Comparison of ENCODE assay signal across 16 cellular contexts in the genomic region with DNA sequence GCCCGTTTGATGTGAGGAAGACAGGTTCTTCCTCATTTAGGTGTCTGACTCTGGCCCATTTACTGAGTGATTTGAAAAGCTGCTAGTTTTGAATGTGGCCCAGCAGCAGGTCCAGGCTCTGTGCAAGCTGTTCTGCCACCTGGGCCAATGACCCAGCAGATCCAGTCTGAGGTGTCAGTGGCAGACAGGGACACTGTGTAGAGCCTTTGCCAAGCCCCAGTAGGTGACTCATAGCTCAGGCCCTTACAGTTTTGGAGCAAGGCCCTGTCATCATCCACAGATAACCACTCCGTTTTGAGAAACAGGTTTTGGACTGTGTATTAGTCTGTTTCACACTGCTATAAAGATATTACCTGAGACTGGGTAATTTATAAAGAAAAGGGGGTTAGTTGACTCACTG. TPM values are rescaled to one million over a fixed set of nuclear protein-coding genes. Genes with fewer than 3 reads are reported as not detected.
DNase-seq lines count a peak whose midpoint lies in the region; FAIRE-seq and TF ChIP-seq lines count a peak whose summit lies in the region.
"Had no signal": no experiment of that assay in that cellular context is flagged by ENCODE, and none has a peak within 500 bp of the region (broad histone marks: within the 10 kb centered on the region; RNA-seq: fewer than 3 reads in every experiment).

No MANE protein-coding gene starts in this region.

- H3K4me3 Mint-ChIP-seq in CD14-positive monocyte = peak overlapping the region in 1 of 2 donors; percentile 28
- H3K4me3 Mint-ChIP-seq: neural progenitor cell had no signal

- H3K4me1 ChIP-seq in left ventricle myocardium inferior (peaks cover 17% of the 10 kb centered on the region), thyroid gland (no peaks in the 10 kb centered on the region)
- H3K4me1 ChIP-seq: Caco-2 had no signal

- H3K27ac ChIP-seq in left ventricle myocardium inferior (replicated peaks) (peak overlapping the region; percentile 73), thyroid gland (no peak overlapping the region)
- H3K27ac ChIP-seq: 22Rv1, neural progenitor cell, SK-N-MC, thoracic aorta had no signal

- no peak overlapping the region for H3K4me3 ChIP-seq in bronchial epithelial cell (ENCODE audit: low read depth, low read length)
- H3K4me3 ChIP-seq in left ventricle myocardium inferior = no peak overlapping the region
- H3K4me3 ChIP-seq in thyroid gland (replicated peaks in 1 of 3) = no peak overlapping the region
- H3K4me3 ChIP-seq: neural progenitor cell, SK-N-MC, thoracic aorta had no signal

- no peak for TF ChIP-seq POLR2A in thyroid gland (IDR thresholded peaks at IDR 0.05)

- DNase-seq in SIG-M5 treated with dmso at 0.1 percent for 504 hours (lab: John Stamatoyannopoulos, UW; ENCODE audit: unreplicated experiment) = peak; percentile 13
- DNase-seq in SIG-M5 (lab: John Stamatoyannopoulos, UW) = no peak
- DNase-seq in bronchial epithelial cell (ENCODE audit: low read depth) = peak; percentile 74
- peak; percentile 50 for DNase-seq in left ventricle myocardium inferior
- peak; percentile 61 to 76 for DNase-seq in thyroid gland
- no peak for DNase-seq in activated gamma-delta T cell treated with Interleukin-2 at 50 U/mL for 16 hours
- DNase-seq in CD14-positive monocyte (ENCODE audit: low spot score) = no peak
- no peak for DNase-seq in NCI-H526 (lab: John Stamatoyannopoulos, UW)
- DNase-seq: amniotic stem cell, Caco-2, Karpas-422, NCI-H2081 had no signal

- peaks cover 34 to 73% (median 46%) of the 10 kb centered on the region in 3 donors for H3K27me3 Mint-ChIP-seq in CD14-positive monocyte (ENCODE audit: low read depth in 3 of 3)

- no peaks in the 10 kb centered on the region for H3K36me3 Mint-ChIP-seq in CD14-positive monocyte
- H3K36me3 Mint-ChIP-seq: neural progenitor cell had no signal

- H3K4me1 Mint-ChIP-seq in CD14-positive monocyte = peaks cover 4% of the 10 kb centered on the region

- H3K36me3 ChIP-seq in bronchial epithelial cell (ENCODE audit: control insufficient read depth, insufficient read depth, low read length) = no peaks in the 10 kb centered on the region
- H3K36me3 ChIP-seq in left ventricle myocardium inferior = no peaks in the 10 kb centered on the region
- H3K36me3 ChIP-seq in thyroid gland = no peaks in the 10 kb centered on the region
- H3K36me3 ChIP-seq: neural progenitor cell, thoracic aorta had no signal

- TF ChIP-seq CTCF in bronchial epithelial cell (IDR thresholded peaks at IDR 0.05; ENCODE audit: insufficient read depth, low read length, severe bottlenecking) = no peak
- TF ChIP-seq CTCF in left ventricle myocardium inferior (IDR thresholded peaks at IDR 0.05; ENCODE audit: borderline replicate concordance) = no peak
- TF ChIP-seq CTCF in thyroid gland (IDR thresholded peaks at IDR 0.05) = no peak
- no peak for TF ChIP-seq CTCF in CD14-positive monocyte (IDR thresholded peaks at IDR 0.05)

- peak; percentile 96 for FAIRE-seq in bronchial epithelial cell (lab: Jason Lieb, UNC)

- H3K27ac Mint-ChIP-seq in CD14-positive monocyte = no peak overlapping the region
- H3K27ac Mint-ChIP-seq: neural progenitor cell had no signal

- 59 to 79% methylated on average over 2 of the region's 2 CpGs for WGBS in thyroid gland, 2 donors

- H3K9me3 Mint-ChIP-seq in CD14-positive monocyte = peaks cover 22 to 64% (median 46%) of the 10 kb centered on the region in 7 donors

- no peaks in the 10 kb centered on the region for H3K27me3 ChIP-seq in bronchial epithelial cell (ENCODE audit: control insufficient read depth, insufficient read depth, low read length)
- no peaks in the 10 kb centered on the region for H3K27me3 ChIP-seq in left ventricle myocardium inferior (ENCODE audit: low read depth)
- H3K27me3 ChIP-seq in thyroid gland = no peaks in the 10 kb centered on the region
- H3K27me3 ChIP-seq: neural progenitor cell had no signal

- intact Hi-C loops in left ventricle myocardium inferior (cut with micrococcal nuclease) = no loop called here
- intact Hi-C loops in thyroid gland (cut with DNase I) = loop anchor here (5.0 kb wide), 1 partner anchor 42 kb away; no protein-coding TSS in a partner anchor
- intact Hi-C loops in CD14-positive monocyte (cut with micrococcal nuclease) = no loop called here

- H3K9me3 ChIP-seq in left ventricle myocardium inferior (replicated peaks) (peaks cover 6% of the 10 kb centered on the region), thyroid gland (no peaks in the 10 kb centered on the region)
- H3K9me3 ChIP-seq: thoracic aorta had no signal

RNA-seq across cellular contexts. Expression of a gene that starts 23.9 kb away (rescaled TPM):
- total RNA-seq in bronchial epithelial cell (not detected in 2 replicates), left ventricle myocardium inferior (27.1 TPM), thyroid gland (under 1 TPM in 2 of 4 donors, not detected in 2; 0.33 to 0.45 TPM)
- polyA plus RNA-seq in CD14-positive monocyte = 10 to 100 TPM; 34.8 to 82.5 TPM

RNA-seq across cellular contexts. Expression of a gene that starts 24.0 kb away (rescaled TPM):
- total RNA-seq in bronchial epithelial cell = not detected in 2 replicates
- total RNA-seq in left ventricle myocardium inferior = 36.0 TPM
- total RNA-seq in thyroid gland = under 1 TPM; 0.15 to 0.67 (median 0.45) TPM
- polyA plus RNA-seq in CD14-positive monocyte = 10 to 100 TPM; 10.8 to 13.1 TPM

RNA-seq across cellular contexts. Expression of a gene that starts 51.4 kb away (rescaled TPM):
- 133 and 219 TPM in 2 replicates for total RNA-seq in bronchial epithelial cell
- total RNA-seq in left ventricle myocardium inferior = 412 TPM
- total RNA-seq in thyroid gland = 100 to 1,000 TPM; 264 to 370 (median 298) TPM
- polyA plus RNA-seq in CD14-positive monocyte = 10 to 100 TPM in 1 of 2 donors, 1 to 10 TPM in 1; 3.2 to 12.3 TPM

RNA-seq across cellular contexts. Expression of a gene that starts 55.3 kb away (rescaled TPM):
- total RNA-seq in bronchial epithelial cell (0.79 and 2.4 TPM in 2 replicates), left ventricle myocardium inferior (not detected), thyroid gland (1 to 10 TPM in 1 of 4 donors, under 1 TPM in 3; 0.46 to 2.9 (median 0.66) TPM)
- 10 to 100 TPM in 1 of 2 donors, 1 to 10 TPM in 1; 8.3 to 11.4 TPM for polyA plus RNA-seq in CD14-positive monocyte

Comparison
In these comparisons a context has a peak if more than half of its experiments do, and no peak if none do; other contexts are left out.
1. DNase-seq: peak in SIG-M5 treated with dmso at 0.1 percent for 504 hours (single experiment), bronchial epithelial cell (single experiment), left ventricle myocardium inferior (single experiment) and thyroid gland (2 of 2); none in SIG-M5 (single experiment), activated gamma-delta T cell treated with Interleukin-2 at 50 U/mL for 16 hours (single experiment), CD14-positive monocyte (single experiment) and NCI-H526 (0 of 2).
2. RNA of a gene that starts 23.9 kb away (total RNA-seq): 27.1 TPM in left ventricle myocardium inferior (single experiment); 0.33 to 0.45 TPM in thyroid gland and not detected in bronchial epithelial cell; every median in the first group is over 10 times any median in the second.
3. RNA of a gene that starts 24.0 kb away (total RNA-seq): 36.0 TPM in left ventricle myocardium inferior (single experiment); 0.15 to 0.67 TPM in thyroid gland and not detected in bronchial epithelial cell; every median in the first group is over 10 times any median in the second.